Comparison of ENCODE assay signal across 13 cellular contexts in genomic region chr10:67076175-67076574, GRCh38.
"Had no signal": no experiment of that assay in that cellular context is flagged by ENCODE, and none has a peak within 500 bp of the region (broad histone marks: within the 10 kb centered on the region; RNA-seq: fewer than 3 reads in every experiment).

No MANE protein-coding gene starts in this region.

- H3K27ac Mint-ChIP-seq: activated naive CD4-positive, alpha-beta T cell treated with anti-CD3 and anti-CD28 coated beads, Interleukin-2, amount 50 U/mL, for 24 hours had no signal

- FAIRE-seq: TTC549 had no signal

- H3K36me3 Mint-ChIP-seq: activated naive CD4-positive, alpha-beta T cell treated with anti-CD3 and anti-CD28 coated beads, Interleukin-2, amount 50 U/mL, for 24 hours had no signal

- H3K4me3 Mint-ChIP-seq: activated naive CD4-positive, alpha-beta T cell treated with anti-CD3 and anti-CD28 coated beads, Interleukin-2, amount 50 U/mL, for 24 hours had no signal

- H3K4me1 Mint-ChIP-seq: activated naive CD4-positive, alpha-beta T cell treated with anti-CD3 and anti-CD28 coated beads, Interleukin-2, amount 50 U/mL, for 24 hours had no signal

- H3K27me3 Mint-ChIP-seq: activated naive CD4-positive, alpha-beta T cell treated with anti-CD3 and anti-CD28 coated beads, Interleukin-2, amount 50 U/mL, for 24 hours had no signal

- DNase-seq: activated CD4-positive, alpha-beta T cell treated with anti-CD3 and anti-CD28 coated beads, Interleukin-2, amount 50 U/mL, for 1 hour; activated CD4-positive, CD25-positive, alpha-beta regulatory T cell; anterior cingulate cortex; cortex of kidney; effector memory CD4-positive, alpha-beta T cell; hypothalamus; left colon; mesenchymal stem cell; stimulated activated CD4-positive, alpha-beta T cell treated with anti-CD3 and anti-CD28 coated beads, Interleukin-4, amount 100 ng/mL, for 4 hours; stomach; T-helper 2 cell had no signal

- H3K9me3 Mint-ChIP-seq: activated naive CD4-positive, alpha-beta T cell treated with anti-CD3 and anti-CD28 coated beads, Interleukin-2, amount 50 U/mL, for 24 hours had no signal
